Comparison of ENCODE assay signal across 1 cellular context in the genomic region with DNA sequence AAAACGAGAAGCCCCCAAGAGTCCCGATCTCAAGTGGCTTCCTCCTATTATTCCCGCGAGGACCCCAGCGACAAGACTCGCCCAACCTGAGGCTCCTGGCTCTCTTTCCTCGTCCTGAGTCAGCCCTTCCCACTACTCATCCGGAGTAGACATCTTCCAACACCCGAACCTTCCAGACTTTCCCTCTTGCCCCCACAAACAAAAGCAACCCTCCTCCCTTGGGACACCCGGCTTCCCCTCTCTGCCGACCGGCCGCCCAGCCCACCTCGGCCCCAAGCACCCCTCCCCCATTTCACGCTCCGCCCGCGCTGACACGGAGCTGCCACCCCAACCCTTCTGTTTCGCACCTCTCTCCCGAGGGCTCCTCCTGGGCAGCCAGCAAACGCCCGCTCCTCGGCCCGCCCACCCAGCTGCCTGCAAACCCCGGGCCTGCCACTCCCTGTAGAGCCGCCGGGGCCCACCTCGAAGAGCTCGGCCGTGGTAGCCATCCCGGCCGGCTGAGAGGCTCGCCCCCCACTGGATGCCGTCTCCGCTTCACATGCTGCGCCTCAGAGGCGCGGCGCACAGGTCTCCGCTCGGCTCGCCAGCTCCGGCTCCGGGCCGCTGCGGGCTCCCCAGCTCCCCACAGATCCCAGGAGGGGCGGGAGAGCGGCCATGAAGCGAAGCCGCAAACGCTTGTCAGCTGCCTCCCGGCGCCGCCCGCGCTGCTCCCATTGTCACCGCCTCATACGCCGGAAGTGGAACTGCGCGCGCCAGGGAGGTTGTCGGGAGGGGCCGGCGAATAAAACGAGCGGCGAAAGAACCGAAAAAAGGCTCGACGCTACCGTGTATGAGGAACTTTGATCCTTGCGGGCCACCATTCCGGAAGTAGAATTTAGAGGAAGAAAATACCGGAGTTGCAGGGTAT.
TF ChIP-seq lines count a peak whose summit lies in the region.

A gene with protein sequence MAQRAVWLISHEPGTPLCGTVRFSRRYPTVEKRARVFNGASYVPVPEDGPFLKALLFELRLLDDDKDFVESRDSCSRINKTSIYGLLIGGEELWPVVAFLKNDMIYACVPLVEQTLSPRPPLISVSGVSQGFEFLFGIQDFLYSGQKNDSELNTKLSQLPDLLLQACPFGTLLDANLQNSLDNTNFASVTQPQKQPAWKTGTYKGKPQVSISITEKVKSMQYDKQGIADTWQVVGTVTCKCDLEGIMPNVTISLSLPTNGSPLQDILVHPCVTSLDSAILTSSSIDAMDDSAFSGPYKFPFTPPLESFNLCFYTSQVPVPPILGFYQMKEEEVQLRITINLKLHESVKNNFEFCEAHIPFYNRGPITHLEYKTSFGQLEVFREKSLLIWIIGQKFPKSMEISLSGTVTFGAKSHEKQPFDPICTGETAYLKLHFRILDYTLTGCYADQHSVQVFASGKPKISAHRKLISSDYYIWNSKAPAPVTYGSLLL (plus strand): TSS at position 811 of the 907 bp plus-strand sequence. CDS start 344 bp downstream, outside the sequence.
A gene with protein sequence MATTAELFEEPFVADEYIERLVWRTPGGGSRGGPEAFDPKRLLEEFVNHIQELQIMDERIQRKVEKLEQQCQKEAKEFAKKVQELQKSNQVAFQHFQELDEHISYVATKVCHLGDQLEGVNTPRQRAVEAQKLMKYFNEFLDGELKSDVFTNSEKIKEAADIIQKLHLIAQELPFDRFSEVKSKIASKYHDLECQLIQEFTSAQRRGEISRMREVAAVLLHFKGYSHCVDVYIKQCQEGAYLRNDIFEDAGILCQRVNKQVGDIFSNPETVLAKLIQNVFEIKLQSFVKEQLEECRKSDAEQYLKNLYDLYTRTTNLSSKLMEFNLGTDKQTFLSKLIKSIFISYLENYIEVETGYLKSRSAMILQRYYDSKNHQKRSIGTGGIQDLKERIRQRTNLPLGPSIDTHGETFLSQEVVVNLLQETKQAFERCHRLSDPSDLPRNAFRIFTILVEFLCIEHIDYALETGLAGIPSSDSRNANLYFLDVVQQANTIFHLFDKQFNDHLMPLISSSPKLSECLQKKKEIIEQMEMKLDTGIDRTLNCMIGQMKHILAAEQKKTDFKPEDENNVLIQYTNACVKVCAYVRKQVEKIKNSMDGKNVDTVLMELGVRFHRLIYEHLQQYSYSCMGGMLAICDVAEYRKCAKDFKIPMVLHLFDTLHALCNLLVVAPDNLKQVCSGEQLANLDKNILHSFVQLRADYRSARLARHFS (minus strand): TSS at position 745 of the 907 bp plus-strand sequence. CDS start 257 bp downstream, at position 488.

TF ChIP-seq in HepG2, 621 proteins besides CTCF, POLR2A, EP300 and RAD21 (continued from another document and continues in another):
- TF ChIP-seq, protein P1, sequence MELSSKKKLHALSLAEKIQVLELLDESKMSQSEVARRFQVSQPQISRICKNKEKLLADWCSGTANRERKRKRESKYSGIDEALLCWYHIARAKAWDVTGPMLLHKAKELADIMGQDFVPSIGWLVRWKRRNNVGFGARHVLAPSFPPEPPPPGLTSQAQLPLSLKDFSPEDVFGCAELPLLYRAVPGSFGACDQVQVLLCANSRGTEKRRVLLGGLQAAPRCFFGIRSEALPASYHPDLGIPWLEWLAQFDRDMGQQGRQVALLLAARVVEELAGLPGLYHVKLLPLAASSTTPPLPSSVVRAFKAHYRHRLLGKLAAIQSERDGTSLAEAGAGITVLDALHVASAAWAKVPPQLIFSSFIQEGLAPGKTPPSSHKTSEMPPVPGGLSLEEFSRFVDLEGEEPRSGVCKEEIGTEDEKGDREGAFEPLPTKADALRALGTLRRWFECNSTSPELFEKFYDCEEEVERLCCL (CRISPR knock-in tag; IDR thresholded peaks at IDR 0.05; ENCODE audit: borderline replicate concordance): no peak
- TF ChIP-seq, protein P2, sequence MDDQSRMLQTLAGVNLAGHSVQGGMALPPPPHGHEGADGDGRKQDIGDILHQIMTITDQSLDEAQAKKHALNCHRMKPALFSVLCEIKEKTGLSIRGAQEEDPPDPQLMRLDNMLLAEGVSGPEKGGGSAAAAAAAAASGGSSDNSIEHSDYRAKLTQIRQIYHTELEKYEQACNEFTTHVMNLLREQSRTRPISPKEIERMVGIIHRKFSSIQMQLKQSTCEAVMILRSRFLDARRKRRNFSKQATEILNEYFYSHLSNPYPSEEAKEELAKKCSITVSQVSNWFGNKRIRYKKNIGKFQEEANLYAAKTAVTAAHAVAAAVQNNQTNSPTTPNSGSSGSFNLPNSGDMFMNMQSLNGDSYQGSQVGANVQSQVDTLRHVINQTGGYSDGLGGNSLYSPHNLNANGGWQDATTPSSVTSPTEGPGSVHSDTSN (CRISPR knock-in tag; IDR thresholded peaks at IDR 0.05; ENCODE audit: borderline replicate concordance): no peak
- TF ChIP-seq ZIK1 (CRISPR knock-in tag; IDR thresholded peaks at IDR 0.05; ENCODE audit: borderline replicate concordance, low read depth) (no peak), NBN (conservative IDR thresholded peaks at IDR 0.05) (no peak), NCOA2 (CRISPR knock-in tag; IDR thresholded peaks at IDR 0.05) (peak; percentile 54; the same call in 1 of the 2 replicates), ZBTB7A (CRISPR knock-in tag; IDR thresholded peaks at IDR 0.05) (0 out of 2 replicates have a peak, but pooled peaks have one; percentile 35), IRF2 (CRISPR knock-in tag; IDR thresholded peaks at IDR 0.05) (peak; percentile 73; the same call in 1 of the 2 replicates), KDM3A (CRISPR knock-in tag; IDR thresholded peaks at IDR 0.05; ENCODE audit: low read depth) (peak; percentile 28; the same call in 1 of the 2 replicates), ZFP82 (CRISPR knock-in tag; IDR thresholded peaks at IDR 0.05; ENCODE audit: borderline replicate concordance) (peak; percentile 40; the same call in 1 of the 2 replicates), ZNF180 (CRISPR knock-in tag; IDR thresholded peaks at IDR 0.05; ENCODE audit: borderline replicate concordance, low read depth) (no peak), NR2C2 (CRISPR knock-in tag; IDR thresholded peaks at IDR 0.05; ENCODE audit: borderline replicate concordance) (peak; percentile 87), ZNF713 (CRISPR knock-in tag; IDR thresholded peaks at IDR 0.05) (no peak), ZNF207 (IDR thresholded peaks at IDR 0.05; ENCODE audit: borderline replicate concordance) (no peak), ZNF768 (CRISPR knock-in tag; IDR thresholded peaks at IDR 0.05) (peak; percentile 53; the same call in 1 of the 2 replicates), TSC22D2 (CRISPR knock-in tag; IDR thresholded peaks at IDR 0.05; ENCODE audit: borderline replicate concordance) (peak; percentile 40; the same call in 1 of the 2 replicates), RNF2 (conservative IDR thresholded peaks at IDR 0.05; ENCODE audit: low read depth) (no peak), SMARCE1 (IDR thresholded peaks at IDR 0.05; ENCODE audit: borderline replicate concordance) (no peak), ZSCAN31 (CRISPR knock-in tag; IDR thresholded peaks at IDR 0.05; ENCODE audit: low read depth) (0 out of 2 replicates have a peak, but pooled peaks have one; percentile 43), GTF2F1 (IDR thresholded peaks at IDR 0.05; ENCODE audit: low read length) (no peak), ZNF44 (CRISPR knock-in tag; IDR thresholded peaks at IDR 0.05) (no peak)
- TF ChIP-seq, protein P3, sequence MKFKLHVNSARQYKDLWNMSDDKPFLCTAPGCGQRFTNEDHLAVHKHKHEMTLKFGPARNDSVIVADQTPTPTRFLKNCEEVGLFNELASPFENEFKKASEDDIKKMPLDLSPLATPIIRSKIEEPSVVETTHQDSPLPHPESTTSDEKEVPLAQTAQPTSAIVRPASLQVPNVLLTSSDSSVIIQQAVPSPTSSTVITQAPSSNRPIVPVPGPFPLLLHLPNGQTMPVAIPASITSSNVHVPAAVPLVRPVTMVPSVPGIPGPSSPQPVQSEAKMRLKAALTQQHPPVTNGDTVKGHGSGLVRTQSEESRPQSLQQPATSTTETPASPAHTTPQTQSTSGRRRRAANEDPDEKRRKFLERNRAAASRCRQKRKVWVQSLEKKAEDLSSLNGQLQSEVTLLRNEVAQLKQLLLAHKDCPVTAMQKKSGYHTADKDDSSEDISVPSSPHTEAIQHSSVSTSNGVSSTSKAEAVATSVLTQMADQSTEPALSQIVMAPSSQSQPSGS (CRISPR knock-in tag; IDR thresholded peaks at IDR 0.05): peak; percentile 56; the same call in 1 of the 2 replicates
- TF ChIP-seq, protein P4, sequence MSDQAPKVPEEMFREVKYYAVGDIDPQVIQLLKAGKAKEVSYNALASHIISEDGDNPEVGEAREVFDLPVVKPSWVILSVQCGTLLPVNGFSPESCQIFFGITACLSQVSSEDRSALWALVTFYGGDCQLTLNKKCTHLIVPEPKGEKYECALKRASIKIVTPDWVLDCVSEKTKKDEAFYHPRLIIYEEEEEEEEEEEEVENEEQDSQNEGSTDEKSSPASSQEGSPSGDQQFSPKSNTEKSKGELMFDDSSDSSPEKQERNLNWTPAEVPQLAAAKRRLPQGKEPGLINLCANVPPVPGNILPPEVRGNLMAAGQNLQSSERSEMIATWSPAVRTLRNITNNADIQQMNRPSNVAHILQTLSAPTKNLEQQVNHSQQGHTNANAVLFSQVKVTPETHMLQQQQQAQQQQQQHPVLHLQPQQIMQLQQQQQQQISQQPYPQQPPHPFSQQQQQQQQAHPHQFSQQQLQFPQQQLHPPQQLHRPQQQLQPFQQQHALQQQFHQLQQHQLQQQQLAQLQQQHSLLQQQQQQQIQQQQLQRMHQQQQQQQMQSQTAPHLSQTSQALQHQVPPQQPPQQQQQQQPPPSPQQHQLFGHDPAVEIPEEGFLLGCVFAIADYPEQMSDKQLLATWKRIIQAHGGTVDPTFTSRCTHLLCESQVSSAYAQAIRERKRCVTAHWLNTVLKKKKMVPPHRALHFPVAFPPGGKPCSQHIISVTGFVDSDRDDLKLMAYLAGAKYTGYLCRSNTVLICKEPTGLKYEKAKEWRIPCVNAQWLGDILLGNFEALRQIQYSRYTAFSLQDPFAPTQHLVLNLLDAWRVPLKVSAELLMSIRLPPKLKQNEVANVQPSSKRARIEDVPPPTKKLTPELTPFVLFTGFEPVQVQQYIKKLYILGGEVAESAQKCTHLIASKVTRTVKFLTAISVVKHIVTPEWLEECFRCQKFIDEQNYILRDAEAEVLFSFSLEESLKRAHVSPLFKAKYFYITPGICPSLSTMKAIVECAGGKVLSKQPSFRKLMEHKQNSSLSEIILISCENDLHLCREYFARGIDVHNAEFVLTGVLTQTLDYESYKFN (CRISPR knock-in tag; conservative IDR thresholded peaks at IDR 0.05): peak; percentile 58
- TF ChIP-seq, protein P5, sequence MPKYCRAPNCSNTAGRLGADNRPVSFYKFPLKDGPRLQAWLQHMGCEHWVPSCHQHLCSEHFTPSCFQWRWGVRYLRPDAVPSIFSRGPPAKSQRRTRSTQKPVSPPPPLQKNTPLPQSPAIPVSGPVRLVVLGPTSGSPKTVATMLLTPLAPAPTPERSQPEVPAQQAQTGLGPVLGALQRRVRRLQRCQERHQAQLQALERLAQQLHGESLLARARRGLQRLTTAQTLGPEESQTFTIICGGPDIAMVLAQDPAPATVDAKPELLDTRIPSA (CRISPR knock-in tag; IDR thresholded peaks at IDR 0.05; ENCODE audit: borderline replicate concordance): no peak
- TF ChIP-seq, protein P6, sequence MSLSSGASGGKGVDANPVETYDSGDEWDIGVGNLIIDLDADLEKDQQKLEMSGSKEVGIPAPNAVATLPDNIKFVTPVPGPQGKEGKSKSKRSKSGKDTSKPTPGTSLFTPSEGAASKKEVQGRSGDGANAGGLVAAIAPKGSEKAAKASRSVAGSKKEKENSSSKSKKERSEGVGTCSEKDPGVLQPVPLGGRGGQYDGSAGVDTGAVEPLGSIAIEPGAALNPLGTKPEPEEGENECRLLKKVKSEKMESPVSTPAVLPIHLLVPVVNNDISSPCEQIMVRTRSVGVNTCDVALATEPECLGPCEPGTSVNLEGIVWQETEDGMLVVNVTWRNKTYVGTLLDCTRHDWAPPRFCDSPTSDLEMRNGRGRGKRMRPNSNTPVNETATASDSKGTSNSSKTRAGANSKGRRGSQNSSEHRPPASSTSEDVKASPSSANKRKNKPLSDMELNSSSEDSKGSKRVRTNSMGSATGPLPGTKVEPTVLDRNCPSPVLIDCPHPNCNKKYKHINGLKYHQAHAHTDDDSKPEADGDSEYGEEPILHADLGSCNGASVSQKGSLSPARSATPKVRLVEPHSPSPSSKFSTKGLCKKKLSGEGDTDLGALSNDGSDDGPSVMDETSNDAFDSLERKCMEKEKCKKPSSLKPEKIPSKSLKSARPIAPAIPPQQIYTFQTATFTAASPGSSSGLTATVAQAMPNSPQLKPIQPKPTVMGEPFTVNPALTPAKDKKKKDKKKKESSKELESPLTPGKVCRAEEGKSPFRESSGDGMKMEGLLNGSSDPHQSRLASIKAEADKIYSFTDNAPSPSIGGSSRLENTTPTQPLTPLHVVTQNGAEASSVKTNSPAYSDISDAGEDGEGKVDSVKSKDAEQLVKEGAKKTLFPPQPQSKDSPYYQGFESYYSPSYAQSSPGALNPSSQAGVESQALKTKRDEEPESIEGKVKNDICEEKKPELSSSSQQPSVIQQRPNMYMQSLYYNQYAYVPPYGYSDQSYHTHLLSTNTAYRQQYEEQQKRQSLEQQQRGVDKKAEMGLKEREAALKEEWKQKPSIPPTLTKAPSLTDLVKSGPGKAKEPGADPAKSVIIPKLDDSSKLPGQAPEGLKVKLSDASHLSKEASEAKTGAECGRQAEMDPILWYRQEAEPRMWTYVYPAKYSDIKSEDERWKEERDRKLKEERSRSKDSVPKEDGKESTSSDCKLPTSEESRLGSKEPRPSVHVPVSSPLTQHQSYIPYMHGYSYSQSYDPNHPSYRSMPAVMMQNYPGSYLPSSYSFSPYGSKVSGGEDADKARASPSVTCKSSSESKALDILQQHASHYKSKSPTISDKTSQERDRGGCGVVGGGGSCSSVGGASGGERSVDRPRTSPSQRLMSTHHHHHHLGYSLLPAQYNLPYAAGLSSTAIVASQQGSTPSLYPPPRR (CRISPR knock-in tag; IDR thresholded peaks at IDR 0.05; ENCODE audit: borderline replicate concordance): no peak
- TF ChIP-seq, protein P7, sequence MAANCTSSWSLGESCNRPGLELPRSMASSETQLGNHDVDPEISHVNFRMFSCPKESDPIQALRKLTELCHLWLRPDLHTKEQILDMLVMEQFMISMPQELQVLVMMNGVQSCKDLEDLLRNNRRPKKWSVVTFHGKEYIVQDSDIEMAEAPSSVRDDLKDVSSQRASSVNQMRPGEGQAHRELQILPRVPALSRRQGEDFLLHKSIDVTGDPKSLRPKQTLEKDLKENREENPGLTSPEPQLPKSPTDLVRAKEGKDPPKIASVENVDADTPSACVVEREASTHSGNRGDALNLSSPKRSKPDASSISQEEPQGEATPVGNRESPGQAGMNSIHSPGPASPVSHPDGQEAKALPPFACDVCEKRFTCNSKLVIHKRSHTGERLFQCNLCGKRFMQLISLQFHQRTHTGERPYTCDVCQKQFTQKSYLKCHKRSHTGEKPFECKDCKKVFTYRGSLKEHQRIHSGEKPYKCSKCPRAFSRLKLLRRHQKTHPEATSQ (CRISPR knock-in tag; IDR thresholded peaks at IDR 0.05; ENCODE audit: borderline replicate concordance): no peak
- TF ChIP-seq, protein P8, sequence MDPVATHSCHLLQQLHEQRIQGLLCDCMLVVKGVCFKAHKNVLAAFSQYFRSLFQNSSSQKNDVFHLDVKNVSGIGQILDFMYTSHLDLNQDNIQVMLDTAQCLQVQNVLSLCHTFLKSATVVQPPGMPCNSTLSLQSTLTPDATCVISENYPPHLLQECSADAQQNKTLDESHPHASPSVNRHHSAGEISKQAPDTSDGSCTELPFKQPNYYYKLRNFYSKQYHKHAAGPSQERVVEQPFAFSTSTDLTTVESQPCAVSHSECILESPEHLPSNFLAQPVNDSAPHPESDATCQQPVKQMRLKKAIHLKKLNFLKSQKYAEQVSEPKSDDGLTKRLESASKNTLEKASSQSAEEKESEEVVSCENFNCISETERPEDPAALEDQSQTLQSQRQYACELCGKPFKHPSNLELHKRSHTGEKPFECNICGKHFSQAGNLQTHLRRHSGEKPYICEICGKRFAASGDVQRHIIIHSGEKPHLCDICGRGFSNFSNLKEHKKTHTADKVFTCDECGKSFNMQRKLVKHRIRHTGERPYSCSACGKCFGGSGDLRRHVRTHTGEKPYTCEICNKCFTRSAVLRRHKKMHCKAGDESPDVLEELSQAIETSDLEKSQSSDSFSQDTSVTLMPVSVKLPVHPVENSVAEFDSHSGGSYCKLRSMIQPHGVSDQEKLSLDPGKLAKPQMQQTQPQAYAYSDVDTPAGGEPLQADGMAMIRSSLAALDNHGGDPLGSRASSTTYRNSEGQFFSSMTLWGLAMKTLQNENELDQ (CRISPR knock-in tag; IDR thresholded peaks at IDR 0.05; ENCODE audit: borderline replicate concordance): no peak
